27 cellular contexts compared by ENCODE assay signal in genomic region chr3:80676869-80677268, GRCh38.
DNase-seq lines count a peak whose midpoint lies in the region; ATAC-seq, FAIRE-seq and TF ChIP-seq lines count a peak whose summit lies in the region.
"Had no signal": no experiment of that assay in that cellular context is flagged by ENCODE, and none has a peak within 500 bp of the region (broad histone marks: within the 10 kb centered on the region; RNA-seq: fewer than 3 reads in every experiment).

No MANE protein-coding gene starts in this region.

- H3K9me2 ChIP-seq in neural cell (ENCODE audit: insufficient read depth, low read length) = no peaks in the 10 kb centered on the region

- no peak overlapping the region for H3K9ac ChIP-seq in neural cell (ENCODE audit: low read length)

- H3K79me2 ChIP-seq in neural cell (replicated peaks; ENCODE audit: insufficient read depth, low read length) = no peaks in the 10 kb centered on the region

- no peak for ATAC-seq in GM21528 (IDR thresholded peaks at IDR 0.05; ENCODE audit: low FRiP score, unreplicated experiment)
- ATAC-seq: gastroesophageal sphincter; natural killer cell; pancreas; stimulated activated naive B cell treated with anti-CD40 and anti-IgM and Interleukin-4, amounts not matched to agents 10 μg/mL and 1 μg/mL and 100 μg/mL, for 72 hours; T-helper 17 cell had no signal

- FAIRE-seq in RCC 7860 (lab: Jason Lieb, UNC) = no peak
- FAIRE-seq: GM19239, islet of Langerhans, pancreas had no signal

- H3K27ac ChIP-seq in C4-2B (no peak overlapping the region), neural cell (ENCODE audit: low read length) (no peak overlapping the region), substantia nigra (ENCODE audit: low read depth, low read length, poor library complexity, severe bottlenecking) (no peak overlapping the region)
- H3K27ac ChIP-seq: gastroesophageal sphincter, pancreas, spleen, vagina had no signal

- TF ChIP-seq CTCF in C4-2B (conservative IDR thresholded peaks at IDR 0.05) = peak; percentile 15
- peak; percentile 61 for TF ChIP-seq CTCF in neural cell (IDR thresholded peaks at IDR 0.05; ENCODE audit: poor library complexity, severe bottlenecking)

- no peaks in the 10 kb centered on the region for H4K20me1 ChIP-seq in neural cell (ENCODE audit: insufficient read depth)

- no peak for TF ChIP-seq EP300 in neural cell (conservative IDR thresholded peaks at IDR 0.05; ENCODE audit: poor library complexity, severe bottlenecking)

- H3K27me3 ChIP-seq in neural cell (ENCODE audit: insufficient read depth, low read depth, low read length) = no peaks in the 10 kb centered on the region
- H3K27me3 ChIP-seq: gastroesophageal sphincter, spleen, vagina had no signal

- no peak overlapping the region for H2AFZ ChIP-seq in neural cell (ENCODE audit: low read depth, low read length)

- DNase-seq in RKO (ENCODE audit: low spot score) (peak; percentile 7), dermis blood vessel endothelial cell (peak; percentile 6), RCC 7860 (ENCODE audit: low spot score) (no peak), substantia nigra (lab: John Stamatoyannopoulos, UW) (no peak), NCI-H510A (lab: John Stamatoyannopoulos, UW) (no peak)
- DNase-seq: activated CD4-positive, alpha-beta T cell treated with anti-CD3 and anti-CD28 coated beads for 48 hours; activated naive CD4-positive, alpha-beta T cell treated with anti-CD3 and anti-CD28 coated beads, Interleukin-2, amount 50 U/mL, for 16 hours; anterior cingulate cortex; CD4-positive, alpha-beta T cell; DMS 273 treated with DMSO at 0.1 percent for 48 hours; HFFc6; KBM-7; natural killer cell; NCI-H1436; NK-92 treated with Interleukin-12 subunit alpha and Interleukin-12 subunit beta, amount 100 ng/mL, for 24 hours; pancreas; spleen; stimulated activated CD4-positive, alpha-beta T cell treated with anti-CD3 and anti-CD28 coated beads, Interleukin-4, amount 100 ng/mL, for 24 hours; stimulated activated naive B cell treated with anti-CD40 and anti-IgM and Interleukin-4, amounts not matched to agents 10 μg/mL and 1 μg/mL and 100 μg/mL, for 72 hours; T-helper 17 cell had no signal

- H3K4me2 ChIP-seq in neural cell (ENCODE audit: low read length) = no peak overlapping the region

- TF ChIP-seq RAD21 in neural cell (conservative IDR thresholded peaks at IDR 0.05) = peak; percentile 69

- H3K36me3 ChIP-seq in neural cell (ENCODE audit: insufficient read depth, low read length) = no peaks in the 10 kb centered on the region
- H3K36me3 ChIP-seq: gastroesophageal sphincter, pancreas, spleen, vagina had no signal

- no peak overlapping the region for H3K4me3 ChIP-seq in neural cell (ENCODE audit: low read length)
- H3K4me3 ChIP-seq: gastroesophageal sphincter, pancreas, spleen, vagina had no signal

- no peaks in the 10 kb centered on the region for H3K9me3 ChIP-seq in neural cell (ENCODE audit: low read length)
- H3K9me3 ChIP-seq: gastroesophageal sphincter, pancreas, vagina had no signal

- no peaks in the 10 kb centered on the region for H3F3A ChIP-seq in neural cell (ENCODE audit: insufficient read depth, low read length, poor library complexity, severe bottlenecking)

TF ChIP-seq in neural cell, 6 proteins besides CTCF, POLR2A, EP300 and RAD21:
- peak; percentile 76 for TF ChIP-seq SMC3 (conservative IDR thresholded peaks at IDR 0.05; ENCODE audit: poor library complexity)
- TF ChIP-seq POLR2AphosphoS5 (IDR thresholded peaks at IDR 0.05) = no peak
- TF ChIP-seq MXI1 (conservative IDR thresholded peaks at IDR 0.05; ENCODE audit: poor library complexity, severe bottlenecking) = no peak

Comparison
In these comparisons a context has a peak if more than half of its experiments do, and no peak if none do; other contexts are left out.
1. DNase-seq: peak in RKO (single experiment) and dermis blood vessel endothelial cell (single experiment); none in RCC 7860 (single experiment), substantia nigra (0 of 49) and NCI-H510A (single experiment).